ENCODE assay signal across 31 cellular contexts in the genomic region with DNA sequence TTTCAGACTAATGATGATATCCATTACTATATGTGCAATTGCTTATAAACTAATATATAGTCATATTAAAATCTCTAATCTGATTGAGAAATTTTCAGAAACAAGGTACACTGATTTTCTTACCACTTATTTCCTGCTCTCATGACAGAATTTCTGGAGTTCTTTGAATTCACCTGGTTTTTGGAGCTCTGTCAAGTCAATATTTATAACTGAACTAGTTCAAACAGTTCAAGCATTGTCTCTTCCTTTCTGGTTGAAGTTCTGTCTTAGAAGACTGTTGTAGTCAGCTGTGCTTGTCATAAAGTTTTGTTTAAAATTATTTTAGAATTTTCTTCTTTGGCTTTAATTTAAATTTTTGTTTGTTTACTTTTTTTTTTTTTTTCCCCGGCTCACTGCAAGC.
"Had no signal": no experiment of that assay in that cellular context is flagged by ENCODE, and none has a peak within 500 bp of the region (broad histone marks: within the 10 kb centered on the region; RNA-seq: fewer than 3 reads in every experiment).

No MANE protein-coding gene starts in this region.

- ATAC-seq: K562, Panc1, Right ventricle myocardium inferior, SK-N-SH treated with all-trans-retinoic acid at 6 μM for 48 hours had no signal

- H3K4me1 ChIP-seq: SJCRH30 had no signal

- H3K36me3 ChIP-seq: MG63, SJCRH30 had no signal

- DNase-seq: Kasumi-1, KG1, MG63, NCI-H1048, NCI-H1092 treated with DMSO at 0.1 percent for 48 hours, NCI-H1105 treated with DMSO at 0.1 percent for 48 hours, NCI-H1417, NCI-H1436, NCI-H146, NCI-H1694, NCI-H187 treated with DMSO at 0.1 percent for 48 hours, NCI-H2029, NCI-H2081, NCI-H2171 treated with DMSO at 0.1 percent for 48 hours, NCI-H2227 treated with DMSO at 0.1 percent for 48 hours, NCI-H345, NCI-H446, NCI-H510A treated with DMSO at 0.1 percent for 48 hours, NCI-H524 treated with DMSO at 0.1 percent for 48 hours, NCI-H526 treated with DMSO at 0.1 percent for 48 hours, NCI-H774, PC-9, SHP77, SIG-M5, SJCRH30 had no signal

- H3K27ac ChIP-seq: PC-9, RWPE1, SJCRH30, SK-N-MC had no signal

- H3K27me3 ChIP-seq: MG63, SJCRH30 had no signal

- H3K9me3 ChIP-seq: MG63, SJCRH30 had no signal

- H3K4me3 ChIP-seq: K562, MG63, PC-9, SJCRH30, SK-N-MC had no signal
